ENCODE assay signal across 23 cellular contexts in genomic region chr13:28129911-28130693, GRCh38. TPM values are rescaled to one million over a fixed set of nuclear protein-coding genes. Genes with fewer than 3 reads are reported as not detected.
DNase-seq lines count a peak whose midpoint lies in the region; ATAC-seq and TF ChIP-seq lines count a peak whose summit lies in the region.
"Had no signal": no experiment of that assay in that cellular context is flagged by ENCODE, and none has a peak within 500 bp of the region (broad histone marks: within the 10 kb centered on the region; RNA-seq: fewer than 3 reads in every experiment).

No MANE protein-coding gene starts in this region.

- H3K27ac ChIP-seq in SK-N-SH (ENCODE audit: low read depth in 2 of 2, low read length in 1 of 2) (no peak overlapping the region), mesenchymal stem cell (ENCODE audit: low read length, poor library complexity, severe bottlenecking) (no peak overlapping the region)
- H3K27ac ChIP-seq: BLaER1 treated with 17β-estradiol and CSF1 and Interleukin-3, amounts not matched to agents 10 nM and 100 nM; RWPE1 had no signal

- no peak overlapping the region for H3K18ac ChIP-seq in mesenchymal stem cell (ENCODE audit: low read depth in 1 of 2, low read length in 2 of 2)

- no peak overlapping the region for H2BK12ac ChIP-seq in mesenchymal stem cell (ENCODE audit: low read length in 2 of 2)

- H4K20me1 ChIP-seq in SK-N-SH (ENCODE audit: insufficient read depth) = no peaks in the 10 kb centered on the region
- H4K20me1 ChIP-seq: BLaER1 treated with 17β-estradiol and CSF1 and Interleukin-3, amounts not matched to agents 10 nM and 100 nM had no signal

- no peak overlapping the region for H3K4ac ChIP-seq in mesenchymal stem cell (ENCODE audit: low read depth in 1 of 2, low read length in 2 of 2)

- no peak overlapping the region for H3K4me2 ChIP-seq in SK-N-SH
- H3K4me2 ChIP-seq in mesenchymal stem cell (ENCODE audit: low read length, poor library complexity, severe bottlenecking) = no peak overlapping the region

- no peak for TF ChIP-seq CTCF in SK-N-SH (IDR thresholded peaks at IDR 0.05)
- no peak for TF ChIP-seq CTCF in foreskin fibroblast (IDR thresholded peaks at IDR 0.05; ENCODE audit: low read depth, low read length)

- ATAC-seq in GM19397 (IDR thresholded peaks at IDR 0.05; ENCODE audit: unreplicated experiment) = no peak
- ATAC-seq: HCT116, Panc1 had no signal

- H3K9ac ChIP-seq in SK-N-SH (no peak overlapping the region), mesenchymal stem cell (ENCODE audit: low read length) (no peak overlapping the region)
- H3K9ac ChIP-seq: BLaER1 treated with 17β-estradiol and CSF1 and Interleukin-3, amounts not matched to agents 10 nM and 100 nM had no signal

- H3K9me2 ChIP-seq in SK-N-SH = no peaks in the 10 kb centered on the region

- no peak for TF ChIP-seq EP300 in SK-N-SH (IDR thresholded peaks at IDR 0.05; ENCODE audit: borderline replicate concordance in 1 of 2, low read depth in 1 of 2, low read length in 1 of 2)

- H3K9me3 ChIP-seq in SK-N-SH = no peaks in the 10 kb centered on the region
- H3K9me3 ChIP-seq in mesenchymal stem cell (ENCODE audit: control insufficient read depth, low read length) = no peaks in the 10 kb centered on the region
- H3K9me3 ChIP-seq: BLaER1 treated with 17β-estradiol and CSF1 and Interleukin-3, amounts not matched to agents 10 nM and 100 nM had no signal

- H3K4me3 ChIP-seq in SK-N-SH (ENCODE audit: low read depth in 2 of 2, low read length in 1 of 2) (no peak overlapping the region), mesenchymal stem cell (ENCODE audit: insufficient read depth in 1 of 2, low read depth in 1 of 2, low read length in 2 of 2) (no peak overlapping the region), foreskin fibroblast (ENCODE audit: low read depth in 1 of 2, low read length in 2 of 2) (no peak overlapping the region)
- H3K4me3 ChIP-seq: BLaER1 treated with 17β-estradiol and CSF1 and Interleukin-3, amounts not matched to agents 10 nM and 100 nM had no signal

- no peak overlapping the region for H3K23ac ChIP-seq in mesenchymal stem cell (ENCODE audit: low read length in 2 of 2)

- H3K79me2 ChIP-seq in SK-N-SH (ENCODE audit: insufficient read depth) = no peaks in the 10 kb centered on the region

- H2BK5ac ChIP-seq in mesenchymal stem cell (ENCODE audit: low read depth, low read length, poor library complexity, severe bottlenecking) = no peak overlapping the region

- 27% methylated on average over 5 of the region's 5 CpGs for WGBS in SK-N-SH (ENCODE audit: low lambda C conversion rate)
- WGBS in mesenchymal stem cell = 83% methylated on average over 4 of the region's 5 CpGs

- H4K91ac ChIP-seq in mesenchymal stem cell (ENCODE audit: low read length) = no peak overlapping the region

- no peak for TF ChIP-seq RAD21 in SK-N-SH (IDR thresholded peaks at IDR 0.05; ENCODE audit: low read length)

- H3K36me3 ChIP-seq in SK-N-SH (replicated peaks in 1 of 2; ENCODE audit: control insufficient read depth in 1 of 2, insufficient read depth in 2 of 2, low read length in 1 of 2) (no peaks in the 10 kb centered on the region), mesenchymal stem cell (ENCODE audit: control insufficient read depth in 1 of 2, insufficient read depth in 2 of 2, low read depth in 1 of 2, low read length in 2 of 2) (no peaks in the 10 kb centered on the region)

- CTCF ChIA-PET in SK-N-SH (lab: Yijun Ruan, JAX) = no interaction called here

- no peak overlapping the region for H2AK5ac ChIP-seq in mesenchymal stem cell (ENCODE audit: low read length, severe bottlenecking)

- H3K14ac ChIP-seq in mesenchymal stem cell (ENCODE audit: low read length in 2 of 2) = no peak overlapping the region

- H2AFZ ChIP-seq in SK-N-SH (ENCODE audit: low read depth) (no peak overlapping the region), mesenchymal stem cell (ENCODE audit: low read depth, low read length) (no peak overlapping the region)

- peaks cover 3% of the 10 kb centered on the region for H3K79me1 ChIP-seq in mesenchymal stem cell (replicated peaks; ENCODE audit: low read length, poor library complexity, severe bottlenecking)

- DNase-seq in AG08396 (ENCODE audit: low spot score) (peak; percentile 14), SK-N-SH (no peak), fibroblast of gingiva (ENCODE audit: low read depth) (peak; percentile 8), mesenchymal stem cell (peak; percentile 28), foreskin fibroblast (no peak), nucleus accumbens (lab: John Stamatoyannopoulos, UW) (no peak)
- DNase-seq: AML-193; CD4-positive, alpha-beta T cell; Karpas-422; NCI-H1092; NCI-H1417 treated with DMSO at 0.1 percent for 48 hours; NCI-H187; NCI-H2081 treated with DMSO at 0.1 percent for 48 hours; NCI-H2171; NCI-H226; NCI-H510A; NCI-H69; SHP77 had no signal

- H2BK15ac ChIP-seq in mesenchymal stem cell (ENCODE audit: low read depth, poor library complexity, severe bottlenecking) = no peak overlapping the region

- H3K4me1 ChIP-seq in SK-N-SH (ENCODE audit: control insufficient read depth in 1 of 2, insufficient read depth in 2 of 2, low read depth in 1 of 2, low read length in 1 of 2) (no peaks in the 10 kb centered on the region), mesenchymal stem cell (ENCODE audit: control insufficient read depth, insufficient read depth, low read depth, low read length) (no peaks in the 10 kb centered on the region)

- POLR2A ChIA-PET in SK-N-SH (lab: Yijun Ruan, JAX) = no interaction called here

- peaks cover 4% of the 10 kb centered on the region for H3F3A ChIP-seq in SK-N-SH (replicated peaks; ENCODE audit: insufficient read depth)

- no peaks in the 10 kb centered on the region for H3K27me3 ChIP-seq in SK-N-SH (ENCODE audit: insufficient read depth)
- H3K27me3 ChIP-seq in mesenchymal stem cell (ENCODE audit: control insufficient read depth in 1 of 2, insufficient read depth in 1 of 2, low read length in 2 of 2) = no peaks in the 10 kb centered on the region
- H3K27me3 ChIP-seq: BLaER1 treated with 17β-estradiol and CSF1 and Interleukin-3, amounts not matched to agents 10 nM and 100 nM had no signal

- H2BK120ac ChIP-seq in mesenchymal stem cell (ENCODE audit: low read depth, low read length) = no peak overlapping the region

- no peak overlapping the region for H4K8ac ChIP-seq in mesenchymal stem cell (ENCODE audit: low read length)

TF ChIP-seq in SK-N-SH, 30 proteins besides CTCF, POLR2A, EP300 and RAD21:
- no peak for TF ChIP-seq MEF2A (IDR thresholded peaks at IDR 0.05; ENCODE audit: borderline replicate concordance, low read depth)
- TF ChIP-seq TAF1 (IDR thresholded peaks at IDR 0.05; ENCODE audit: borderline replicate concordance, low read depth, low read length) = no peak
- TF ChIP-seq CHD2 (IDR thresholded peaks at IDR 0.05; ENCODE audit: low read length, partially characterized antibody) = no peak
- TF ChIP-seq RFX5 (IDR thresholded peaks at IDR 0.05; ENCODE audit: low read length) = peak; percentile 71; the same call in 1 of the 2 replicates
- no peak for TF ChIP-seq GATA2 (CRISPR knock-in tag; IDR thresholded peaks at IDR 0.05)
TF ChIP-seq in SK-N-SH: peak in this region for 1.

RNA-seq across cellular contexts. Expression of gene PAN3, which starts 8.2 kb away (rescaled TPM):
- polyA plus RNA-seq in SK-N-SH (2012; rRNA removed) = 6.4 and 7.9 TPM in 2 replicates
- 6.7 and 7.1 TPM in 2 replicates for polyA plus RNA-seq in SK-N-SH (2012; cell fraction: cytosol; rRNA removed)
- polyA plus RNA-seq in SK-N-SH (2012; cell fraction: nucleus; rRNA removed) = 7.5 and 18.5 TPM in 2 replicates
- 11.9 TPM for polyA plus RNA-seq in mesenchymal stem cell (2013, experiment 1 of 2)
- polyA plus RNA-seq in mesenchymal stem cell (2013, experiment 2 of 2) = 11.7 TPM

RNA-seq across cellular contexts. Expression of gene FLT3, which starts 29.7 kb away (rescaled TPM):
- not detected in 2 replicates for polyA plus RNA-seq in SK-N-SH (2012; rRNA removed)
- not detected in 2 replicates for polyA plus RNA-seq in SK-N-SH (2012; cell fraction: cytosol; rRNA removed)
- not detected in 2 replicates for polyA plus RNA-seq in SK-N-SH (2012; cell fraction: nucleus; rRNA removed)
- not detected for polyA plus RNA-seq in mesenchymal stem cell (2013, experiment 1 of 2)
- polyA plus RNA-seq in mesenchymal stem cell (2013, experiment 2 of 2) = 0.01 TPM

Comparison
In these comparisons a context has a peak if more than half of its experiments do, and no peak if none do; other contexts are left out.
1. DNase-seq: peak in AG08396 (single experiment), fibroblast of gingiva (single experiment) and mesenchymal stem cell (single experiment); none in SK-N-SH (single experiment), foreskin fibroblast (0 of 2) and nucleus accumbens (0 of 56).